26 cellular contexts compared by ENCODE assay signal in the genomic region with DNA sequence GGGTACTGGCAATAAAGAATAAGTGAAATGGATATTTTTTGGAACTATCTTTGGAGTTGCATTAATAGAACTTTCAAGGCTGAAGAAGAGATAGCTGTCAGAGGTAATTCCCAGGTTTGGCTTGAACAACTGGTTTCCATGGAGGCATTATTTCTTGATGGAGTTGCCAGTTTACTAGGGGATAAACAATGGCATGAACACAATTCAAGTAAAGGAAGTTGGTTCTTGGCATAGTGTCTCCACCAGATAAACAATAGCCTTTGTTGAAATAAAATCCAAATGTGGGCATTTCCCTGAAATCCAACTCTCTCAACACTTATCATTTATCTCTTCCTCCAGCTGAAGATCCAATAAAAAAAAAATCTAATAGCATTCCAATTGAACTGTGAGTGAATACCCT.
"Had no signal": no experiment of that assay in that cellular context is flagged by ENCODE, and none has a peak within 500 bp of the region (broad histone marks: within the 10 kb centered on the region; RNA-seq: fewer than 3 reads in every experiment).

No MANE protein-coding gene starts in this region.

- ATAC-seq: activated CD4-positive, CD25-positive, alpha-beta regulatory T cell treated with anti-CD3 and anti-CD28 coated beads, Interleukin-2, amount 50 U/mL, for 24 hours; activated CD8-positive, alpha-beta T cell treated with anti-CD3 and anti-CD28 coated beads for 36 hours; activated T-cell treated with anti-CD3 and anti-CD28 coated beads, Interleukin-2, amount 50 U/mL, for 4 hours; activated T-helper 17 cell treated with anti-CD3 and anti-CD28 coated beads, Interleukin-2, amount 50 U/mL, for 72 hours; esophagus mucosa; heart right ventricle; T-helper 17 cell had no signal

- H3K4me3 ChIP-seq: coronary artery, dorsolateral prefrontal cortex, heart right ventricle had no signal

- DNase-seq: activated B cell treated with CpG ODN at 0.5 μM for 24 hours; activated CD4-positive, alpha-beta T cell treated with anti-CD3 and anti-CD28 coated beads for 48 hours; activated CD4-positive, alpha-beta T cell treated with anti-CD3 and anti-CD28 coated beads, Interleukin-2, amount 50 U/mL, for 1 hour; activated CD4-positive, alpha-beta T cell treated with anti-CD3 and anti-CD28 coated beads, Interleukin-2, amount 50 U/mL, for 48 hours; activated CD8-positive, alpha-beta memory T cell treated with anti-CD3 and anti-CD28 coated beads for 24 hours; activated CD8-positive, alpha-beta T cell treated with anti-CD3 and anti-CD28 coated beads for 36 hours; activated effector memory CD4-positive, alpha-beta T cell treated with Interleukin-2 at 50 U/mL for 16 hours; activated gamma-delta T cell treated with Interleukin-2 at 50 U/mL for 16 hours; activated naive CD4-positive, alpha-beta T cell treated with anti-CD3 and anti-CD28 coated beads, Interleukin-2, amount 50 U/mL, for 16 hours; activated naive CD4-positive, alpha-beta T cell treated with Interleukin-2 at 50 U/mL for 16 hours; activated T-cell treated with anti-CD3 and anti-CD28 coated beads, Interleukin-2, amount 50 U/mL, for 4 hours; amniotic stem cell; anterior cingulate cortex; brain microvascular endothelial cell; dorsolateral prefrontal cortex; effector memory CD4-positive, alpha-beta T cell; endodermal cell; foreskin fibroblast; heart right ventricle; T-helper 17 cell; T1000; WERI-Rb-1 had no signal
